In the genomic region with DNA sequence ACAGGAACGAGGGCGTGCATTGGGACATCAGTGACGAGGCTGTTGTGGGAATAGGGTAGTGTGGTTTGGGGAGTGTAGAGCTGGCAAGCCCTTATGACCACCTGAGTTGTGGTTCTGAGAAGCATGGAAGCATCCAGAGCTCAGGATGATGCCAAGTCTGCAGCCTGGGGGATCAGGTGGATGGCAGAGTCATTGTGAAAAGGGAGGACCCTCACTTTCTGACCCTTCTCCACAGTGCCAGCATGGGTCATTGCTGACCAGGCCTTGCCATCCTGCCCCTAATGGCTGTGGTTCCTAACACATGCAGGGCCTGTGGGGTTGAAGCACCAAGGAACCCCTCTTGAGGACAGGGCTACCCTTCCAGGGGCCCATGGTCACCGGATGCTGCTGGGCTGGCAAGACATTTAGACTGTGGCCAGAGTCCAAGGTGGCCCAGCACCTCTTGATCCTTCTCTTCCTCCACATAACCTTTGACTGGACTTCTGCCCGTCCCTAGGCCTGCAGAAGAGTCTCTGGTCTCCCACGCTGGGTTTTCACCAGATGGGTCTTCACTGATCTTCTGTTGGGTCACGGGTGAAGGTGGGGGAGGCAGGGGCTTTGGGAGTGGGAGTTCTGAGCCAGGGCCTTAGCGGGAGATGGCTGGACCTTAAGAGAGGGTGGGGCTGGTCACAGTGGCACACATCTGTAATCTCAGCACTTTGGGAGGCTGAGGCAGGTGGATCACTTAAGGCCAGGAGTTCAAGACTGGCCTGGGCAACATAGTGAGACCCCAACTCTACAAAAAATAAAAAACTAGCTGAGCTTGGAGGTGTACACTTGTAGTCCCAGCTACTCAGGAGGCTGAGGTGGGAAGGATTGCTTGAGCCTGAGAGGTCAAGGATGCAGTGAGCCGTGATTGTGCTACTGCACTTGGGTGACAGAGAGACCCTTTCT, we compare ENCODE assay signal across 1 cellular context.
TF ChIP-seq lines count a peak whose summit lies in the region.

No MANE protein-coding gene starts in this region.

TF ChIP-seq in HEK293, 187 proteins besides CTCF, POLR2A, EP300 and RAD21 (continued from another document):
- TF ChIP-seq, protein P1, sequence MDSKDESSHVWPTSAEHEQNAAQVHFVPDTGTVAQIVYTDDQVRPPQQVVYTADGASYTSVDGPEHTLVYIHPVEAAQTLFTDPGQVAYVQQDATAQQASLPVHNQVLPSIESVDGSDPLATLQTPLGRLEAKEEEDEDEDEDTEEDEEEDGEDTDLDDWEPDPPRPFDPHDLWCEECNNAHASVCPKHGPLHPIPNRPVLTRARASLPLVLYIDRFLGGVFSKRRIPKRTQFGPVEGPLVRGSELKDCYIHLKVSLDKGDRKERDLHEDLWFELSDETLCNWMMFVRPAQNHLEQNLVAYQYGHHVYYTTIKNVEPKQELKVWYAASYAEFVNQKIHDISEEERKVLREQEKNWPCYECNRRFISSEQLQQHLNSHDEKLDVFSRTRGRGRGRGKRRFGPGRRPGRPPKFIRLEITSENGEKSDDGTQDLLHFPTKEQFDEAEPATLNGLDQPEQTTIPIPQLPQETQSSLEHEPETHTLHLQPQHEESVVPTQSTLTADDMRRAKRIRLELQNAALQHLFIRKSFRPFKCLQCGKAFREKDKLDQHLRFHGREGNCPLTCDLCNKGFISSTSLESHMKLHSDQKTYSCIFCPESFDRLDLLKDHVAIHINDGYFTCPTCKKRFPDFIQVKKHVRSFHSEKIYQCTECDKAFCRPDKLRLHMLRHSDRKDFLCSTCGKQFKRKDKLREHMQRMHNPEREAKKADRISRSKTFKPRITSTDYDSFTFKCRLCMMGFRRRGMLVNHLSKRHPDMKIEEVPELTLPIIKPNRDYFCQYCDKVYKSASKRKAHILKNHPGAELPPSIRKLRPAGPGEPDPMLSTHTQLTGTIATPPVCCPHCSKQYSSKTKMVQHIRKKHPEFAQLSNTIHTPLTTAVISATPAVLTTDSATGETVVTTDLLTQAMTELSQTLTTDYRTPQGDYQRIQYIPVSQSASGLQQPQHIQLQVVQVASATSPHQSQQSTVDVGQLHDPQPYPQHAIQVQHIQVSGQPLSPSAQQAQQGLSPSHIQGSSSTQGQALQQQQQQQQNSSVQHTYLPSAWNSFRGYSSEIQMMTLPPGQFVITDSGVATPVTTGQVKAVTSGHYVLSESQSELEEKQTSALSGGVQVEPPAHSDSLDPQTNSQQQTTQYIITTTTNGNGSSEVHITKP (tag by site-specific recombination; IDR thresholded peaks at IDR 0.05) = peak; percentile 59; the same call in 1 of the 2 replicates
- peak; percentile 77 for TF ChIP-seq ZNF121 (tag by site-specific recombination; IDR thresholded peaks at IDR 0.05)
- no peak for TF ChIP-seq ZNF785 (tag by site-specific recombination; IDR thresholded peaks at IDR 0.05)
- TF ChIP-seq ZNF658 (tag by site-specific recombination; IDR thresholded peaks at IDR 0.05) = no peak
